In the genomic region with DNA sequence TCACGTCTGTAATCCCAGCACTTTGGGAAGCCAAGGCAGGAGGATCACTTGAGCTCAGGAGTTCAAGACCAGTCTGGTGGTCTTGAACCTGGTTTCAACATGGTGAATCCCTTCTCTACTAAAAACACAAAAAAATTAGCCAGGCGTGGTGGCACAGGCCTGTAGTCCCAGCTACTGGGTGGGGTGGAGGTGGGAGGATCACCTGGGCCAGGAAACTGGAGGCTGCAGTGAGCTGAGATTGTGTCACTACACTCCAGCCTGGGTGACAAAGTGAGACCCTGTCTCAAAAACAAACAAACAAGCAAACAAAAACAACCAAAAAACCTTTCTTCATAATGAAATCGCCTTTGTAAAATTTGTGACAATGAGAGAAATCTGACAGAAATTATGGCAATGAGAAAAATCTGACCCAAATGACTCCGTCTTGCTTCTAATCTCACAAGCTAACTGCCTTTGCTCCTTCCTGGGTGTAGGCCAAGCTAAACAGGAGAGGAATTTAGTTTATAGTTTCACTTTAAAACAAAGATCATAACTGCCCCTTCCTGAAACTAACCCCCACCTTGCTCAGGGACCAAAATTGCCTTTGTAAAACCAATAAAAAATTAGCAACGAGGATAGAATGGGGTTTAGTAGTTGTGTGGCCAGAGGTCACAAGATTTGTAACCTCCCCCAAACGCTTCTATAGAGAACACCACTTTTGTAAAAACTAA, we compare ENCODE assay signal across 9 cellular contexts.
DNase-seq lines count a peak whose midpoint lies in the region; ATAC-seq and TF ChIP-seq lines count a peak whose summit lies in the region.
"Had no signal": no experiment of that assay in that cellular context is flagged by ENCODE, and none has a peak within 500 bp of the region (broad histone marks: within the 10 kb centered on the region; RNA-seq: fewer than 3 reads in every experiment).

No MANE protein-coding gene starts in this region.

- H4K91ac ChIP-seq in H9 (ENCODE audit: insufficient read length, low read depth, low read length): no peak overlapping the region

- intact Hi-C loops in activated B cell treated with CpG ODN at 0.5 μM for 24 hours (cut with micrococcal nuclease): no loop called here

- H3K27me3 Mint-ChIP-seq in H9 (ENCODE audit: low read depth): no peaks in the 10 kb centered on the region; the same call in 1 of the 2 replicates
- H3K27me3 Mint-ChIP-seq in activated B cell treated with CpG ODN at 0.5 μM for 24 hours: no peaks in the 10 kb centered on the region

- peaks cover 18% of the 10 kb centered on the region; the same call in 1 of the 2 replicates for H3K4me1 ChIP-seq in H9 (ENCODE audit: insufficient read depth, low read length)

- H3K27ac ChIP-seq in C4-2B (peak overlapping the region; percentile 50), H9 (ENCODE audit: insufficient read length, low read depth, low read length) (peak overlapping the region; percentile 59)

- H3K23me2 ChIP-seq in H9 (ENCODE audit: insufficient read length, low read depth, low read length, poor library complexity, severe bottlenecking): no peaks in the 10 kb centered on the region

- H3K79me2 ChIP-seq in H9 (ENCODE audit: insufficient read depth, low read length): no peaks in the 10 kb centered on the region

- TF ChIP-seq CTCF in C4-2B (conservative IDR thresholded peaks at IDR 0.05) (no peak), H9 (conservative IDR thresholded peaks at IDR 0.05) (no peak), activated B cell treated with CpG ODN at 0.5 μM for 24 hours (IDR thresholded peaks at IDR 0.05) (no peak)

- H3K27me3 ChIP-seq in H9 (ENCODE audit: insufficient read depth, low read length): no peaks in the 10 kb centered on the region

- DNase-seq in H9 (no peak), activated B cell treated with CpG ODN at 0.5 μM for 24 hours (no peak), kidney tubule cell (ENCODE audit: low spot score) (peak; percentile 48), NCI-H446 (lab: John Stamatoyannopoulos, UW) (no peak), activated gamma-delta T cell (lab: John Stamatoyannopoulos, UW) (no peak), T1000 (lab: John Stamatoyannopoulos, UW) (no peak), NCI-H510A treated with DMSO at 0.1 percent for 48 hours (lab: John Stamatoyannopoulos, UW) (no peak)

- H2BK12ac ChIP-seq in H9 (ENCODE audit: insufficient read length, low read depth, low read length): peak overlapping the region; percentile 2

- H3K9me3 ChIP-seq in H9 (ENCODE audit: control insufficient read depth, low read depth, low read length): no peaks in the 10 kb centered on the region

- no peak overlapping the region for H2BK15ac ChIP-seq in H9 (ENCODE audit: low read depth, low read length)

- H4K8ac ChIP-seq in H9 (replicated peaks; ENCODE audit: insufficient read length, low read depth, low read length): no peak overlapping the region

- POLR2A ChIA-PET in activated B cell treated with CpG ODN at 0.5 μM for 24 hours (lab: Charles Lee): no interaction called here

- CTCF ChIA-PET in activated B cell treated with CpG ODN at 0.5 μM for 24 hours (lab: Charles Lee): no interaction called here

- no peak overlapping the region for H2AK5ac ChIP-seq in H9 (ENCODE audit: insufficient read length, low read length)

- no peak overlapping the region for H2BK120ac ChIP-seq in H9 (ENCODE audit: low read depth, low read length, poor library complexity, severe bottlenecking)

- H3K27ac Mint-ChIP-seq in H9: peak overlapping the region; percentile 95 to 97 (median 96)
- H3K27ac Mint-ChIP-seq in activated B cell treated with CpG ODN at 0.5 μM for 24 hours: no peak overlapping the region
- H3K27ac Mint-ChIP-seq: activated CD4-positive, alpha-beta T cell treated with anti-CD3 and anti-CD28 coated beads for 36 hours had no signal

- H3K9me3 Mint-ChIP-seq in H9 (no peaks in the 10 kb centered on the region; a peak in 1 of 5 replicates), activated B cell treated with CpG ODN at 0.5 μM for 24 hours (no peaks in the 10 kb centered on the region)

- no peak overlapping the region for H3T11ph ChIP-seq in H9 (ENCODE audit: low read length)

- H3K4me1 Mint-ChIP-seq in H9: peaks cover 59 to 63% of the 10 kb centered on the region in 2 experiments
- peaks cover 20% of the 10 kb centered on the region for H3K4me1 Mint-ChIP-seq in activated B cell treated with CpG ODN at 0.5 μM for 24 hours

- no peak overlapping the region for H3K9ac ChIP-seq in H9 (ENCODE audit: extremely low read depth, insufficient read length, low read length)

- H2BK20ac ChIP-seq in H9 (ENCODE audit: low read depth, low read length, poor library complexity, severe bottlenecking): no peak overlapping the region

- H2AFZ ChIP-seq in H9 (ENCODE audit: low read length): no peak overlapping the region

- peak overlapping the region; percentile 23 for H3K4me2 ChIP-seq in H9 (ENCODE audit: insufficient read depth, insufficient read length, low read length)

- H2BK5ac ChIP-seq in H9 (ENCODE audit: insufficient read length, low read length): no peak overlapping the region

- no peaks in the 10 kb centered on the region for H4K20me1 ChIP-seq in H9 (ENCODE audit: control insufficient read depth, insufficient read depth, insufficient read length)

- H3K4me3 Mint-ChIP-seq in H9: peak overlapping the region; percentile 35 to 68; a peak in 3 of 5 replicates
- H3K4me3 Mint-ChIP-seq in activated B cell treated with CpG ODN at 0.5 μM for 24 hours: peak overlapping the region; percentile 6
- H3K4me3 Mint-ChIP-seq: activated CD4-positive, alpha-beta T cell treated with anti-CD3 and anti-CD28 coated beads for 36 hours had no signal

- no peaks in the 10 kb centered on the region for H3K79me1 ChIP-seq in H9 (ENCODE audit: insufficient read depth, low read depth, low read length, poor library complexity, severe bottlenecking)

- H3K18ac ChIP-seq in H9 (ENCODE audit: insufficient read length, low read depth, low read length): peak overlapping the region; percentile 22

- no peak for ATAC-seq in activated B cell treated with CpG ODN at 0.5 μM for 24 hours (ENCODE audit: low read depth)

- no peak overlapping the region for H3K56ac ChIP-seq in H9 (ENCODE audit: insufficient read length, low read depth, low read length)

- peak overlapping the region; percentile 32; the same call in 1 of the 2 replicates for H3K14ac ChIP-seq in H9 (ENCODE audit: insufficient read depth, low read length)

- WGBS in H9 (ENCODE audit: extremely low coverage, insufficient read length, low lambda C conversion rate): no CpG with 5 or more reads among the region's 6 CpGs

- no peak overlapping the region; the same call in 1 of the 2 replicates for H3K4ac ChIP-seq in H9 (ENCODE audit: low read depth, low read length)

- H3K36me3 Mint-ChIP-seq in H9 (ENCODE audit: insufficient read depth in 1 of 3, low read depth in 3 of 3): no peaks in the 10 kb centered on the region
- H3K36me3 Mint-ChIP-seq in activated B cell treated with CpG ODN at 0.5 μM for 24 hours (ENCODE audit: low read depth): no peaks in the 10 kb centered on the region

- H3K23ac ChIP-seq in H9 (ENCODE audit: insufficient read length, low read depth, low read length): no peak overlapping the region

- H4K5ac ChIP-seq in H9 (ENCODE audit: insufficient read length, low read depth, low read length): no peak overlapping the region
